ENCODE assay signal across 8 cellular contexts in the genomic region with DNA sequence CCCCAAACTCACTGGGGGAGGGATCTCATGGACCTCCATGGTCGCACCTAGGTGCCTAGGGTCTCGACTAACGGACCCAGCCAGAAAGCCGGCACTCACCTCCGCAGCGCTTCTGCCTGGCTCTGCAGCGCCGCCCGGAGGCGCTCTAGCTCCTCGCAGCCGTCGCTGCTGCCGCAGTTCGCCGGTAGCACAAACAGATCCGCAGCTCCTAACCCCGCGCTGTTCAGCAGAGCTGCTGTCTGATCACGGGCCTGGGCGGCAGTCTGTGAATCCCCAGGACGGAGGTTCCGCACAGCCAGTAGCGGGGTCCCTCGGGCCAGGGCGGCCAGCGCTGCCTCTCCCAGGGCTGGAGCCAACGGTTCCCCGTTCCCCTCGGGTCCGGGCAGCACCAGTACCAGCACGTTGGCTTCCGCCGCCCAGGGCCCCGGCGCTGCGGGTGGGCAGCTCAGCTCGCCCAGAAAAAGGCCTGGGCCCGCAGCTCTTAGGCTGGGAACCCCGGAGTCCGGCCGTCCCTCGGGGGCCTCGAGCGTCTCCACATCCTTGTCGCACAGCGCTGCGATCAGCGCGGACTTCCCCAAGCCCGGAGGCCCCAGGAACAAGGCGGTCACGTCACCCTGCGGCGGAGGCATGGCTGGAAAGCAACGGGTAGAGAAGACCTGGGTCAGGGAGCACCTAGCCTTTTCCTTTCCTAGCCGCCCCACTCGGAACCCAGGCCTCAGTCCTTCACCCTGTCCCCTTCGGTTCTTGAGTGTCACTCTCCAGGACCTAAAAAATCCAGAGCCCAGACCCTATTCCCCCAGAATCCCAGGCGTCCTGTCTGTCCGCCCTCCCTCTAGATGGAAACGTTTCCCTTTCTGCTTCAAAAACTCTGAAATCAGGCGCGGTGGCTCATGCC. TPM values are rescaled to one million over a fixed set of nuclear protein-coding genes. Genes with fewer than 3 reads are reported as not detected.
DNase-seq lines count a peak whose midpoint lies in the region; FAIRE-seq and TF ChIP-seq lines count a peak whose summit lies in the region.

No MANE protein-coding gene starts in this region.

- TF ChIP-seq CTCF in AG04450 (IDR thresholded peaks at IDR 0.05; ENCODE audit: low read depth, low read length) (peak; percentile 90), colonic mucosa (IDR thresholded peaks at IDR 0.05) (peak; percentile 80), liver (IDR thresholded peaks at IDR 0.05; ENCODE audit: low read depth, low read length, missing input control) (peak; percentile 57)

- POLR2A ChIA-PET in AG04450 (lab: Yijun Ruan, JAX), result interaction anchor here (1.0 to 2.0 kb wide), 4 partner anchors 21 to 73 kb away, joined by 3 to 7 read pairs (median 3); partner anchors contain the start of gene ZNF575

- peak; percentile 88 for FAIRE-seq in GM19239 (lab: Jason Lieb, UNC)

- peak overlapping the region; percentile 77 for H3K27ac ChIP-seq in AG04450 (ENCODE audit: low read depth, low read length)
- peak overlapping the region; percentile 84 for H3K27ac ChIP-seq in colonic mucosa
- H3K27ac ChIP-seq in liver (ENCODE audit: low read depth in 1 of 2, low read length in 2 of 2), result peak overlapping the region; percentile 84 to 88

- TF ChIP-seq RAD21 in liver (IDR thresholded peaks at IDR 0.05), result peak; percentile 70 to 82

- H3K4me3 ChIP-seq in AG04450 (ENCODE audit: low read depth, low read length) (peak overlapping the region; percentile 79), colonic mucosa (peak overlapping the region; percentile 75), liver (ENCODE audit: low read depth in 1 of 3, low read length in 3 of 3) (peak overlapping the region; percentile 70 to 83 (median 81))

- H3K27me3 ChIP-seq in AG04450 (ENCODE audit: control insufficient read depth, insufficient read depth, low read length), result no peaks in the 10 kb centered on the region
- H3K27me3 ChIP-seq in colonic mucosa, result no peaks in the 10 kb centered on the region
- no peaks in the 10 kb centered on the region for H3K27me3 ChIP-seq in liver (ENCODE audit: control insufficient read depth in 4 of 4, insufficient read depth in 4 of 4, low read length in 3 of 4)

- H3K36me3 ChIP-seq in colonic mucosa, result no peaks in the 10 kb centered on the region
- peaks cover 8 to 30% (median 10%) of the 10 kb centered on the region in 4 donors for H3K36me3 ChIP-seq in liver (ENCODE audit: control insufficient read depth in 4 of 4, insufficient read depth in 3 of 4, low read depth in 1 of 4, low read length in 3 of 4)

- H3K9me3 ChIP-seq in AG04450 (ENCODE audit: control insufficient read depth, insufficient read depth, low read length) (peaks cover 5% of the 10 kb centered on the region; the same call in 1 of the 2 replicates), colonic mucosa (no peaks in the 10 kb centered on the region), liver (ENCODE audit: control insufficient read depth in 4 of 4, low read length in 3 of 4) (no peaks in the 10 kb centered on the region)

- WGBS in liver, result 2% methylated on average over 64 of the region's 64 CpGs

- CTCF ChIA-PET in AG04450 (lab: Charles Lee), result interaction anchor here (0.6 to 4.2 kb wide), 28 partner anchors 9 to 215 kb away, joined by 3 to 52 read pairs (median 5); partner anchors contain the start of genes PINLYP, XRCC1 and ZNF575

- H3K4me1 ChIP-seq in colonic mucosa (peaks cover 20% of the 10 kb centered on the region), liver (ENCODE audit: control insufficient read depth in 4 of 4, insufficient read depth in 4 of 4, low read length in 3 of 4) (peaks cover 6 to 40% (median 33%) of the 10 kb centered on the region in 4 donors)

- DNase-seq in AG04450 (ENCODE audit: low read depth, low spot score) (no peak), GM19239 (ENCODE audit: insufficient read length, low spot score) (peak; percentile 64), NCI-H2171 treated with DMSO at 0.1 percent for 48 hours (lab: John Stamatoyannopoulos, UW) (peak; percentile 8), colonic mucosa (peak; percentile 61), pons (ENCODE audit: low spot score) (no peak)
- peak; percentile 58 for DNase-seq in activated CD4-positive, alpha-beta T cell treated with anti-CD3 and anti-CD28 coated beads for 1 hour
- DNase-seq in stimulated activated CD4-positive, alpha-beta T cell treated with anti-CD3 and anti-CD28 coated beads, Interleukin-4, amount 100 ng/mL, for 48 hours (ENCODE audit: low read depth in 2 of 2), result peak; percentile 58 to 61

- H3K9ac ChIP-seq in colonic mucosa (ENCODE audit: low read depth in 2 of 2, low read length in 2 of 2) (peak overlapping the region; percentile 90 to 91), liver (ENCODE audit: low read depth in 1 of 2, low read length in 2 of 2) (peak overlapping the region; percentile 72 to 96)

- intact Hi-C loops in colonic mucosa (cut with DNase I), result loop anchor here (10.0 kb wide), 1 partner anchor 60 kb away; the partner anchor contains the start of gene ZNF575

TF ChIP-seq in liver, 16 proteins besides CTCF, POLR2A, EP300 and RAD21 (continues in another document):
- TF ChIP-seq GABPA (IDR thresholded peaks at IDR 0.05 in 1 of 2, conservative IDR thresholded peaks at IDR 0.05 in 1 of 2) (no peak), HNF4A (conservative IDR thresholded peaks at IDR 0.05) (no peak), JUND (IDR thresholded peaks at IDR 0.05) (no peak), SP1 (IDR thresholded peaks at IDR 0.05) (no peak), HNF4G (IDR thresholded peaks at IDR 0.05) (no peak), EGR1 (IDR thresholded peaks at IDR 0.05; ENCODE audit: low read depth in 2 of 2) (no peak), TAF1 (conservative IDR thresholded peaks at IDR 0.05) (no peak), YY1 (IDR thresholded peaks at IDR 0.05) (no peak), ZBTB33 (IDR thresholded peaks at IDR 0.05) (no peak), NR2F2 (IDR thresholded peaks at IDR 0.05) (no peak), FOXA2 (IDR thresholded peaks at IDR 0.05) (no peak), FOXA1 (IDR thresholded peaks at IDR 0.05) (no peak), RXRA (IDR thresholded peaks at IDR 0.05) (no peak)
- TF ChIP-seq, protein P1, sequence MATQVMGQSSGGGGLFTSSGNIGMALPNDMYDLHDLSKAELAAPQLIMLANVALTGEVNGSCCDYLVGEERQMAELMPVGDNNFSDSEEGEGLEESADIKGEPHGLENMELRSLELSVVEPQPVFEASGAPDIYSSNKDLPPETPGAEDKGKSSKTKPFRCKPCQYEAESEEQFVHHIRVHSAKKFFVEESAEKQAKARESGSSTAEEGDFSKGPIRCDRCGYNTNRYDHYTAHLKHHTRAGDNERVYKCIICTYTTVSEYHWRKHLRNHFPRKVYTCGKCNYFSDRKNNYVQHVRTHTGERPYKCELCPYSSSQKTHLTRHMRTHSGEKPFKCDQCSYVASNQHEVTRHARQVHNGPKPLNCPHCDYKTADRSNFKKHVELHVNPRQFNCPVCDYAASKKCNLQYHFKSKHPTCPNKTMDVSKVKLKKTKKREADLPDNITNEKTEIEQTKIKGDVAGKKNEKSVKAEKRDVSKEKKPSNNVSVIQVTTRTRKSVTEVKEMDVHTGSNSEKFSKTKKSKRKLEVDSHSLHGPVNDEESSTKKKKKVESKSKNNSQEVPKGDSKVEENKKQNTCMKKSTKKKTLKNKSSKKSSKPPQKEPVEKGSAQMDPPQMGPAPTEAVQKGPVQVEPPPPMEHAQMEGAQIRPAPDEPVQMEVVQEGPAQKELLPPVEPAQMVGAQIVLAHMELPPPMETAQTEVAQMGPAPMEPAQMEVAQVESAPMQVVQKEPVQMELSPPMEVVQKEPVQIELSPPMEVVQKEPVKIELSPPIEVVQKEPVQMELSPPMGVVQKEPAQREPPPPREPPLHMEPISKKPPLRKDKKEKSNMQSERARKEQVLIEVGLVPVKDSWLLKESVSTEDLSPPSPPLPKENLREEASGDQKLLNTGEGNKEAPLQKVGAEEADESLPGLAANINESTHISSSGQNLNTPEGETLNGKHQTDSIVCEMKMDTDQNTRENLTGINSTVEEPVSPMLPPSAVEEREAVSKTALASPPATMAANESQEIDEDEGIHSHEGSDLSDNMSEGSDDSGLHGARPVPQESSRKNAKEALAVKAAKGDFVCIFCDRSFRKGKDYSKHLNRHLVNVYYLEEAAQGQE (IDR thresholded peaks at IDR 0.05), result no peak

RNA-seq across cellular contexts. Expression of gene IRGQ, which starts 1.0 kb away (rescaled TPM):
- polyA plus RNA-seq in AG04450 (2011; rRNA removed) (11.2 and 11.6 TPM in 2 replicates), liver (1 to 10 TPM; 2.8 to 4.0 TPM)
- polyA minus RNA-seq in AG04450 (2011; rRNA and poly(A)+ RNA removed), result 15.1 and 18.8 TPM in 2 replicates
- total RNA-seq in colonic mucosa (10 to 100 TPM; 19.9 to 24.6 TPM), liver (10 to 100 TPM in 1 of 2 donors, 1 to 10 TPM in 1; 6.4 to 15.5 TPM)

RNA-seq across cellular contexts. Expression of gene ZNF576, which starts 1.4 kb away (rescaled TPM):
- polyA plus RNA-seq in AG04450 (2011; rRNA removed) (9.3 and 11.3 TPM in 2 replicates), liver (10 to 100 TPM; 14.7 to 14.9 TPM)
- polyA minus RNA-seq in AG04450 (2011; rRNA and poly(A)+ RNA removed), result 5.9 and 6.4 TPM in 2 replicates
- total RNA-seq in colonic mucosa (10 to 100 TPM; 15.4 to 27.1 TPM), liver (1 to 10 TPM; 6.9 to 7.1 TPM)

RNA-seq across cellular contexts. Expression of gene SRRM5, which starts 16.9 kb away (rescaled TPM):
- polyA plus RNA-seq in AG04450 (2011; rRNA removed) (0.07 and 0.12 TPM in 2 replicates), liver (under 1 TPM; 0.07 to 0.09 TPM)
- polyA minus RNA-seq in AG04450 (2011; rRNA and poly(A)+ RNA removed), result not detected in 2 replicates
- total RNA-seq in colonic mucosa (under 1 TPM; 0.42 to 0.57 TPM), liver (under 1 TPM; 0.08 to 0.09 TPM)

RNA-seq across cellular contexts. Expression of gene PINLYP, which starts 19.4 kb away (rescaled TPM):
- polyA plus RNA-seq in AG04450 (2011; rRNA removed), result 1.8 and 2.7 TPM in 2 replicates
- 1.6 and 1.9 TPM in 2 replicates for polyA minus RNA-seq in AG04450 (2011; rRNA and poly(A)+ RNA removed)
- 1 to 10 TPM in 1 of 2 donors, under 1 TPM in 1; 0.52 to 2.4 TPM for total RNA-seq in colonic mucosa
- total RNA-seq in liver, result 1 to 10 TPM in 1 of 2 donors, under 1 TPM in 1; 0.42 to 4.3 TPM
- under 1 TPM; 0.50 to 0.64 TPM for polyA plus RNA-seq in liver

RNA-seq across cellular contexts. Expression of gene XRCC1, which starts 19.6 kb away (rescaled TPM):
- polyA plus RNA-seq in AG04450 (2011; rRNA removed) (15.2 and 17.7 TPM in 2 replicates), liver (1 to 10 TPM; 4.5 to 5.2 TPM)
- polyA minus RNA-seq in AG04450 (2011; rRNA and poly(A)+ RNA removed), result 14.7 and 18.6 TPM in 2 replicates
- total RNA-seq in colonic mucosa (10 to 100 TPM; 22.3 to 40.7 TPM), liver (1 to 10 TPM; 3.6 to 9.8 TPM)

Comparison
In these comparisons a context has a peak if more than half of its experiments do, and no peak if none do; other contexts are left out.
1. DNase-seq: peak in GM19239 (single experiment), NCI-H2171 treated with DMSO at 0.1 percent for 48 hours (single experiment), activated CD4-positive, alpha-beta T cell treated with anti-CD3 and anti-CD28 coated beads for 1 hour (single experiment), colonic mucosa (single experiment) and stimulated activated CD4-positive, alpha-beta T cell treated with anti-CD3 and anti-CD28 coated beads, Interleukin-4, amount 100 ng/mL, for 48 hours (2 of 2); none in AG04450 (single experiment) and pons (single experiment).
2. Peak in every context shown above with its lines, with median percentiles within 50 percentile points of each other: H3K27ac ChIP-seq, H3K4me3 ChIP-seq and CTCF ChIP-seq.